In the genomic region with DNA sequence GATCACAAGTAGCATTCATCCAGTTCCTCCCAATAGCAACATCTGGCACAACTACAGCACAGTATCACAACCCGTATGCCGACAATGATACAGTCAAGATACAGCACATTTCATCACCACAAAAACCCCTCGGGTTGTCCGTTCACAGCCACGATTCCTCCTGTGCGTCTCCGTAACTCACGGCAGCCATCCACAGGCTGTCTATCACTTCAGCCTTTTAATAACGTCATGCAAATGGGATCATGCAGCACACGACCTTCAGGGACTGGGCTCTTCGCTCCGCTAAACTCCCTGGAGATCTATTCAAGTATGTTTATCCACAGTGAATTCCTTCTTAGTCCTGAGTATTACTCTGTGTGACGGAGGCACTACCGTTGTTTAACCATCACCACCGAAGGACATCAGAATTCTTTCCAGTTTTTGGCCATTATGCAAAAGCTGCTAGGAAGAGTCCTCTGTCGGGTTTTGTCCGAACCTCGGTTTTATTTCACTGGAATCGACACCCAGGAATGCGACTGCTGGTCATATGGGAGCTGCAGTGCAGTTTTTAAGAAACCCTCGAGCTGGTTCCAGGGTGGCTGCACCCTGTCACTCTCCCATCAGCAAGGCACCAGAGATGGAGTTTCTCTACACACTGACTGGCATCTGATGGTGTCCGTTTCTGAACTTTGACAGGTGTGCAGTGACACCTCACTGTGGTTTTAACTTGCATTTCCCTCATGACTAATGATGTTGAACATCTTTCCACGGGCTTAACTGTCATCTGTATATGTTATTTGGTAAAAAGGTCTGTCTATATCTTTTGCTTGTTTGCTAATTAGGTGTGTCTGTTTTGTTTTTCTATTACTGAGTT, we compare ENCODE assay signal across 9 cellular contexts.
DNase-seq lines count a peak whose midpoint lies in the region; ATAC-seq and TF ChIP-seq lines count a peak whose summit lies in the region.
"Had no signal": no experiment of that assay in that cellular context is flagged by ENCODE, and none has a peak within 500 bp of the region (broad histone marks: within the 10 kb centered on the region; RNA-seq: fewer than 3 reads in every experiment).

No MANE protein-coding gene starts in this region.

- H3K4me3 ChIP-seq in osteoblast (ENCODE audit: insufficient read depth, low read length), result no peak overlapping the region

- peak; percentile 60 for DNase-seq in NAMALWA (ENCODE audit: low spot score)
- DNase-seq in effector memory CD8-positive, alpha-beta T cell, result no peak
- DNase-seq in osteoblast (ENCODE audit: insufficient read length, low spot score, missing footprints), result peak; percentile 79
- DNase-seq in NCI-H446 (lab: John Stamatoyannopoulos, UW), result no peak
- DNase-seq in CD1c-positive myeloid dendritic cell (ENCODE audit: extremely low spot score), result no peak
- DNase-seq: activated CD8-positive, alpha-beta memory T cell treated with anti-CD3 and anti-CD28 coated beads, Interleukin-2, amount 50 U/mL, for 4 hours; NCI-H2081 treated with DMSO at 0.1 percent for 48 hours had no signal

- H3K9me3 Mint-ChIP-seq in effector memory CD8-positive, alpha-beta T cell, result no peaks in the 10 kb centered on the region

- H3K36me3 ChIP-seq in osteoblast (ENCODE audit: insufficient read depth, low read length), result no peaks in the 10 kb centered on the region

- peaks cover 2% of the 10 kb centered on the region for H4K20me1 ChIP-seq in osteoblast (ENCODE audit: insufficient read depth, low read length)

- H3K4me1 ChIP-seq in osteoblast (ENCODE audit: insufficient read depth, low read length), result no peaks in the 10 kb centered on the region

- H3K27ac Mint-ChIP-seq in effector memory CD8-positive, alpha-beta T cell, result peak overlapping the region; percentile 22 to 90

- ATAC-seq in GM18517 (IDR thresholded peaks at IDR 0.05; ENCODE audit: unreplicated experiment) (peak; percentile 59), GM21515 (IDR thresholded peaks at IDR 0.05; ENCODE audit: unreplicated experiment) (no peak)
- ATAC-seq in effector memory CD8-positive, alpha-beta T cell (replicated peaks), result no peak

- H3K27ac ChIP-seq in osteoblast (ENCODE audit: low read depth, low read length), result no peak overlapping the region

- no peaks in the 10 kb centered on the region for H3K27me3 Mint-ChIP-seq in effector memory CD8-positive, alpha-beta T cell

- H3K9me3 ChIP-seq in osteoblast (ENCODE audit: low read depth, low read length), result no peaks in the 10 kb centered on the region

- peak overlapping the region; percentile 89 to 91 for H3K4me3 Mint-ChIP-seq in effector memory CD8-positive, alpha-beta T cell

- H3K4me2 ChIP-seq in osteoblast (ENCODE audit: insufficient read depth, low read length), result no peak overlapping the region

- H3K36me3 Mint-ChIP-seq in effector memory CD8-positive, alpha-beta T cell (ENCODE audit: insufficient read depth), result peaks cover 8% of the 10 kb centered on the region

- H2AFZ ChIP-seq in osteoblast (ENCODE audit: low read length), result no peak overlapping the region

- TF ChIP-seq CTCF in osteoblast (IDR thresholded peaks at IDR 0.05; ENCODE audit: extremely low read depth, low read depth, low read length), result no peak

- no peaks in the 10 kb centered on the region for H3K27me3 ChIP-seq in osteoblast (ENCODE audit: insufficient read depth, low read length)

- peaks cover 41 to 47% of the 10 kb centered on the region in 2 donors for H3K4me1 Mint-ChIP-seq in effector memory CD8-positive, alpha-beta T cell (ENCODE audit: low read depth in 2 of 2)

- H3K79me2 ChIP-seq in osteoblast (ENCODE audit: insufficient read depth, low read length), result no peaks in the 10 kb centered on the region

Comparison
In these comparisons a context has a peak if more than half of its experiments do, and no peak if none do; other contexts are left out.
1. DNase-seq: peak in NAMALWA (single experiment) and osteoblast (single experiment); none in effector memory CD8-positive, alpha-beta T cell (0 of 3), NCI-H446 (0 of 2) and CD1c-positive myeloid dendritic cell (single experiment).